Comparison of ENCODE assay signal across 17 cellular contexts in genomic region chr1:213179784-213180183, GRCh38.
"Had no signal": no experiment of that assay in that cellular context is flagged by ENCODE, and none has a peak within 500 bp of the region (broad histone marks: within the 10 kb centered on the region; RNA-seq: fewer than 3 reads in every experiment).

No MANE protein-coding gene starts in this region.

- DNase-seq: effector memory CD8-positive, alpha-beta T cell; glutamatergic neuron; left ventricle myocardium inferior; lower lobe of right lung; natural killer cell; ovary; sigmoid colon; stimulated activated CD4-positive, alpha-beta T cell treated with anti-CD3 and anti-CD28 coated beads, Interleukin-4, amount 100 ng/mL, for 1 hour; stimulated activated CD8-positive, alpha-beta memory T cell treated with anti-CD3 and anti-CD28 coated beads, Interleukin-4, amount 100 ng/mL, for 48 hours; stimulated activated naive CD8-positive, alpha-beta T cell treated with anti-CD3 and anti-CD28 coated beads, Interleukin-15, Interleukin-2, amounts not matched to agents 100 U/mL and 50 U/mL, for 24 hours; thyroid gland had no signal

- H3K36me3 ChIP-seq: ovary, suprapubic skin, thyroid gland had no signal

- H3K9me3 ChIP-seq: gastroesophageal sphincter, lower lobe of right lung, ovary, right atrium auricular region, sigmoid colon, thyroid gland had no signal

- H3K27ac ChIP-seq: epithelial cell of prostate, esophagus muscularis mucosa, gastroesophageal sphincter, left ventricle myocardium inferior, lower lobe of right lung, ovary, right atrium auricular region, sigmoid colon, skin epidermis, suprapubic skin, thyroid gland had no signal

- H3K4me3 ChIP-seq: esophagus muscularis mucosa, gastroesophageal sphincter, left ventricle myocardium inferior, lower lobe of right lung, ovary, right atrium auricular region, sigmoid colon, skin epidermis, suprapubic skin, thyroid gland had no signal

- H3K4me1 ChIP-seq: esophagus muscularis mucosa, gastroesophageal sphincter, left ventricle myocardium inferior, lower lobe of right lung, right atrium auricular region, sigmoid colon, suprapubic skin, thyroid gland had no signal

- H3K27me3 ChIP-seq: esophagus muscularis mucosa, gastroesophageal sphincter, ovary, right atrium auricular region, sigmoid colon, suprapubic skin, thyroid gland had no signal
